In the genomic region with DNA sequence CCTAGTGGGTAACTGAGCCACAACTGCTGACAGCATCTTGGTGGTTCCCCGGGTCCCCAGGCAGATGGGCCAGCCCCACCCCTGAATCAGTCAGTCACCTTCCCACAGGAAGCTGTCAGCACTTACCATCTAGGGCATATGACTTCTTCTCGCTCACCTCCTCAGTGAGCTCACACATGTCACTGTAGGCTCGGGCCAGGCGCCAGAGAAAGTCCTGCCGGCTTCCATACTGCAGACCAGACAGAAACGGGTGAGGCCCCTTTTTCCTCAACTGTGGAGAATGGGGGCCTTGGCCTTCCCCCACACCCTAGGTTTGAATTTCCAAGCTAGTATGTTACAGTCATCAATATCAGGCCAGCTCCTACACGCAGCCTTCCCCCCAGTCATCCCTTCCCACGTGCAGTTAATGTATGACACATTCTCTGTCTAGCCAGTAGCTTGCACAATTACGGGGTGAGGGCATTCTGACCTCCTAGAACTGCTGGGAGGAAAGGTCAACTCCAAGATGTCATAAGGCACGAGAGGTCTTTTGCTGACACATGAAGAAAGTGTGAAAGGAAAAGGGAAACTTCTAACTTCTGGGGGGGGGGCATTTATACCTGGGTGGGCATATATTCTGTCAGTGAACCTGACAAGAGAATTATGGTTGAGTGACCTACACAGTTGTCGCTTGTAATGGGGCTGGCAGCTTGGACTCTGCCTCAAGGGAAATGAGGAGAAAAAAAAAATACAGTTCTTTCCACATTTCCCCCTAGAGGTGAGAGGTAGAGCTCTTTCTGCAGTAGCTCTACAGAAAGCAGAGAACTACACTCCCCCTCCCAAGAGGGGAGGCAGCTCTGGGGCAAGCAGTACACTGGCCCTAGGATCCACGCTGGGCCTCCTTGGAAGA, we compare ENCODE assay signal across 8 cellular contexts. TPM values are rescaled to one million over a fixed set of nuclear protein-coding genes. Genes with fewer than 3 reads are reported as not detected.
DNase-seq lines count a peak whose midpoint lies in the region; ATAC-seq, FAIRE-seq and TF ChIP-seq lines count a peak whose summit lies in the region.

No MANE protein-coding gene starts in this region.

- H3K4me1 ChIP-seq in CD8-positive, alpha-beta T cell (ENCODE audit: insufficient read depth, low read length): peaks cover 5% of the 10 kb centered on the region
- H3K4me1 ChIP-seq in lung (ENCODE audit: control insufficient read depth in 2 of 2, insufficient read depth in 2 of 2, low read length in 2 of 2): no peaks in the 10 kb centered on the region

- H3K9me3 ChIP-seq in CD8-positive, alpha-beta T cell (ENCODE audit: low read length): no peaks in the 10 kb centered on the region
- H3K9me3 ChIP-seq in lung (ENCODE audit: control insufficient read depth in 2 of 2, insufficient read depth in 1 of 2, low read length in 1 of 2): no peaks in the 10 kb centered on the region

- no peak for TF ChIP-seq CTCF in CD8-positive, alpha-beta T cell (IDR thresholded peaks at IDR 0.05)
- no peak for TF ChIP-seq CTCF in lung (IDR thresholded peaks at IDR 0.05; ENCODE audit: control extremely low read depth, extremely low read depth)

- peaks cover 71% of the 10 kb centered on the region for H3K36me3 Mint-ChIP-seq in CD8-positive, alpha-beta T cell

- ATAC-seq in CD8-positive, alpha-beta T cell: peak; percentile 92
- peak; percentile 49 for ATAC-seq in lung (ENCODE audit: insufficient read depth, low FRiP score)
- no peak for ATAC-seq in GM21447 (IDR thresholded peaks at IDR 0.05; ENCODE audit: unreplicated experiment)

- peak; percentile 23 to 76 (median 61) for DNase-seq in CD8-positive, alpha-beta T cell
- peak; percentile 35 for DNase-seq in NCI-H2171 (lab: John Stamatoyannopoulos, UW)
- peak; percentile 64 for DNase-seq in activated gamma-delta T cell treated with Interleukin-2 at 50 U/mL for 16 hours
- DNase-seq in lung (ENCODE audit: low spot score): no peak
- no peak for DNase-seq in NCI-H345 treated with DMSO at 0.1 percent for 48 hours (lab: John Stamatoyannopoulos, UW; ENCODE audit: unreplicated experiment)
- DNase-seq in frontal cortex (ENCODE audit: low spot score in 2 of 2): no peak
- DNase-seq in SK-N-DZ (ENCODE audit: low spot score): no peak

- H3K27me3 ChIP-seq in CD8-positive, alpha-beta T cell (ENCODE audit: insufficient read depth, low read length): no peaks in the 10 kb centered on the region
- no peaks in the 10 kb centered on the region for H3K27me3 ChIP-seq in lung (ENCODE audit: control insufficient read depth, insufficient read depth)

- H3K27me3 Mint-ChIP-seq in CD8-positive, alpha-beta T cell (ENCODE audit: low read depth): no peaks in the 10 kb centered on the region

- POLR2A ChIA-PET in CD8-positive, alpha-beta T cell (lab: Charles Lee): interaction anchor here (0.6 to 1.1 kb wide), 2 partner anchors 26 to 50 kb away, joined by 3 read pairs; partner anchors contain the start of genes C15orf62 and RAD51

- peaks cover 16% of the 10 kb centered on the region for H3K4me1 Mint-ChIP-seq in CD8-positive, alpha-beta T cell (ENCODE audit: low read depth)

- CTCF ChIA-PET in CD8-positive, alpha-beta T cell (lab: Charles Lee): interaction anchor here (0.8 to 1.3 kb wide), 4 partner anchors 20 to 85 kb away, joined by 3 to 8 read pairs (median 3); no protein-coding TSS in a partner anchor

- H3K27ac ChIP-seq in CD8-positive, alpha-beta T cell (ENCODE audit: low read depth, low read length): peak overlapping the region; percentile 29
- H3K27ac ChIP-seq in lung (ENCODE audit: low read depth in 1 of 2, low read length in 1 of 2): no peak overlapping the region

- no peak overlapping the region for H3K4me3 ChIP-seq in CD8-positive, alpha-beta T cell (ENCODE audit: low read depth, low read length)
- H3K4me3 ChIP-seq in lung: no peak overlapping the region

- no peak for FAIRE-seq in frontal cortex (lab: Jason Lieb, UNC)

- intact Hi-C loops in CD8-positive, alpha-beta T cell (cut with DNase I, micrococcal nuclease): loop anchor here (1.0 to 2.0 kb wide), 3 partner anchors 11 to 49 kb away; partner anchors contain the start of genes RMDN3 (in 2 of the 2) and RAD51 (in 1 of the 2)

- H3K9me3 Mint-ChIP-seq in CD8-positive, alpha-beta T cell: no peaks in the 10 kb centered on the region

- H3K36me3 ChIP-seq in CD8-positive, alpha-beta T cell (ENCODE audit: insufficient read depth, low read length): no peaks in the 10 kb centered on the region
- peaks cover 9 to 32% of the 10 kb centered on the region in 2 donors for H3K36me3 ChIP-seq in lung (ENCODE audit: control insufficient read depth in 2 of 2, insufficient read depth in 2 of 2, low read length in 2 of 2)

- H3K27ac Mint-ChIP-seq in CD8-positive, alpha-beta T cell: peak overlapping the region; percentile 96

- WGBS in lung, 2 donors: 70 to 74% methylated on average over 12 of the region's 12 CpGs

- no peak overlapping the region for H3K4me3 Mint-ChIP-seq in CD8-positive, alpha-beta T cell

RNA-seq across cellular contexts. Expression of gene RMDN3, which starts 10.9 kb away (rescaled TPM):
- total RNA-seq in CD8-positive, alpha-beta T cell: 10 to 100 TPM; 26.7 to 30.5 TPM
- 10 to 100 TPM; 20.9 to 94.4 TPM for total RNA-seq in lung
- polyA plus RNA-seq in lung: 10 to 100 TPM; 34.1 to 52.1 TPM
- total RNA-seq in frontal cortex: 15.9 TPM
- 15.5 and 17.3 TPM in 2 replicates for polyA plus RNA-seq in SK-N-DZ (2014; cell fraction: cytosol; rRNA removed)
- 19.5 and 23.7 TPM in 2 replicates for polyA plus RNA-seq in SK-N-DZ (2014; cell fraction: nucleus; rRNA removed)

RNA-seq across cellular contexts. Expression of gene GCHFR, which starts 19.7 kb away (rescaled TPM):
- total RNA-seq in CD8-positive, alpha-beta T cell: 10 to 100 TPM; 17.2 to 17.3 TPM
- total RNA-seq in lung (10 to 100 TPM; 12.5 to 85.5 TPM), frontal cortex (4.5 TPM)
- polyA plus RNA-seq in lung: 100 to 1,000 TPM in 1 of 2 donors, 10 to 100 TPM in 1; 53.8 to 125 TPM
- 182 and 219 TPM in 2 replicates for polyA plus RNA-seq in SK-N-DZ (2014; cell fraction: cytosol; rRNA removed)
- polyA plus RNA-seq in SK-N-DZ (2014; cell fraction: nucleus; rRNA removed): 70.3 and 127 TPM in 2 replicates

RNA-seq across cellular contexts. Expression of gene C15orf62, which starts 25.6 kb away (rescaled TPM):
- 1 to 10 TPM; 1.0 to 1.1 TPM for total RNA-seq in CD8-positive, alpha-beta T cell
- total RNA-seq in lung (under 1 TPM; 0.34 to 0.58 TPM), frontal cortex (not detected)
- 1 to 10 TPM in 1 of 2 donors, under 1 TPM in 1; 0.87 to 1.5 TPM for polyA plus RNA-seq in lung
- 2.1 and 2.9 TPM in 2 replicates for polyA plus RNA-seq in SK-N-DZ (2014; cell fraction: cytosol; rRNA removed)
- 1.9 and 2.4 TPM in 2 replicates for polyA plus RNA-seq in SK-N-DZ (2014; cell fraction: nucleus; rRNA removed)

RNA-seq across cellular contexts. Expression of gene RAD51, which starts 49.2 kb away (rescaled TPM):
- 1 to 10 TPM; 1.3 to 1.5 TPM for total RNA-seq in CD8-positive, alpha-beta T cell
- total RNA-seq in lung (1 to 10 TPM; 1.3 to 2.2 TPM), frontal cortex (0.82 TPM)
- 1 to 10 TPM in 1 of 2 donors, under 1 TPM in 1; 0.95 to 1.2 TPM for polyA plus RNA-seq in lung
- polyA plus RNA-seq in SK-N-DZ (2014; cell fraction: cytosol; rRNA removed): 32.6 and 36.3 TPM in 2 replicates
- polyA plus RNA-seq in SK-N-DZ (2014; cell fraction: nucleus; rRNA removed): 17.8 and 28.1 TPM in 2 replicates

Comparison
In these comparisons a context has a peak if more than half of its experiments do, and no peak if none do; other contexts are left out.
1. DNase-seq: peak in CD8-positive, alpha-beta T cell (7 of 7), NCI-H2171 (single experiment) and activated gamma-delta T cell treated with Interleukin-2 at 50 U/mL for 16 hours (single experiment); none in lung (single experiment), NCI-H345 treated with DMSO at 0.1 percent for 48 hours (single experiment), frontal cortex (0 of 2) and SK-N-DZ (single experiment).